8 cellular contexts compared by ENCODE assay signal in the genomic region with DNA sequence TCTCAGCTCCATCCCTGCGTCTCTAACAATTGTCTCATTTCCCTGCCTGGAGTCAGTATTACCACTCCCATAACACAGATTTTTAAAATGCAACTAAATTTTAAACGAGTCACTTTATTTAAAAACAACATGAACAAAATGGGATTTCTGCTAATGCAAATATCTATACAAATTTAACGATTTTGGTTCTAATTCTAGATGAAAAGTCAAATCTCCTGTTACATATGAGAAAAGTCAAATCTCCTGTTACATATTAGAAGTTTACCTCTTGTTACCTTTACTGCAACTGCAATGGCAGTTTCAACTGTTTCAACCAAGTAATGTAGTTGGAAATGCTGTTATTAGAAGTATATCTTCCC. TPM values are rescaled to one million over a fixed set of nuclear protein-coding genes. Genes with fewer than 3 reads are reported as not detected.
DNase-seq lines count a peak whose midpoint lies in the region; ATAC-seq and TF ChIP-seq lines count a peak whose summit lies in the region.

No MANE protein-coding gene starts in this region.

- TF ChIP-seq CTCF in left ventricle myocardium inferior (IDR thresholded peaks at IDR 0.05; ENCODE audit: borderline replicate concordance) (no peak), astrocyte of the spinal cord (IDR thresholded peaks at IDR 0.05; ENCODE audit: low read depth, low read length) (no peak), mesothelial cell of epicardium (IDR thresholded peaks at IDR 0.05; ENCODE audit: unreplicated experiment) (no peak), upper lobe of right lung (IDR thresholded peaks at IDR 0.05) (no peak)

- H3K9me3 Mint-ChIP-seq in mesothelial cell of epicardium = peaks cover 21% of the 10 kb centered on the region

- no peak for ATAC-seq in Right ventricle myocardium superior (ENCODE audit: poor library complexity)
- ATAC-seq in upper lobe of right lung = no peak
- no peak for ATAC-seq in HG03378 (IDR thresholded peaks at IDR 0.05; ENCODE audit: unreplicated experiment)
- no peak for ATAC-seq in HG03432 (IDR thresholded peaks at IDR 0.05; ENCODE audit: unreplicated experiment)

- in situ Hi-C loops in astrocyte of the spinal cord (cut with HindIII; ENCODE audit: low sequenced_read_pairs) = no loop called here

- peaks cover 13% of the 10 kb centered on the region for H3K36me3 Mint-ChIP-seq in mesothelial cell of epicardium

- H3K27me3 ChIP-seq in left ventricle myocardium inferior (ENCODE audit: low read depth) (no peaks in the 10 kb centered on the region), upper lobe of right lung (no peaks in the 10 kb centered on the region)

- H3K4me1 ChIP-seq in left ventricle myocardium inferior = peaks cover 13% of the 10 kb centered on the region
- peaks cover 5% of the 10 kb centered on the region for H3K4me1 ChIP-seq in upper lobe of right lung

- DNase-seq in left ventricle myocardium inferior (no peak), Right ventricle myocardium superior (no peak), astrocyte of the spinal cord (ENCODE audit: low read depth, low spot score) (no peak), mesothelial cell of epicardium (ENCODE audit: low spot score in 2 of 2, unreplicated experiment in 2 of 2) (no peak), upper lobe of right lung (no peak)
- DNase-seq in activated CD4-positive, CD25-positive, alpha-beta regulatory T cell (lab: John Stamatoyannopoulos, UW) = no peak

- H3K27ac Mint-ChIP-seq in mesothelial cell of epicardium = peak overlapping the region; percentile 91

- peak overlapping the region; percentile 79 for H3K4me3 Mint-ChIP-seq in mesothelial cell of epicardium

- H3K27me3 Mint-ChIP-seq in mesothelial cell of epicardium (ENCODE audit: low read depth) = peaks cover 7% of the 10 kb centered on the region

- H3K4me1 Mint-ChIP-seq in mesothelial cell of epicardium = peaks cover 13% of the 10 kb centered on the region

- H3K9me3 ChIP-seq in left ventricle myocardium inferior (replicated peaks) (peaks cover 2% of the 10 kb centered on the region), upper lobe of right lung (no peaks in the 10 kb centered on the region)

- intact Hi-C loops in left ventricle myocardium inferior (cut with micrococcal nuclease) (no loop called here), Right ventricle myocardium superior (cut with DNase I) (no loop called here), upper lobe of right lung (cut with DNase I) (no loop called here)

- H3K36me3 ChIP-seq in left ventricle myocardium inferior = no peaks in the 10 kb centered on the region
- H3K36me3 ChIP-seq in upper lobe of right lung = no peaks in the 10 kb centered on the region

- H3K27ac ChIP-seq in left ventricle myocardium inferior (replicated peaks) (peak overlapping the region; percentile 68), upper lobe of right lung (peak overlapping the region; percentile 63)

- H3K4me3 ChIP-seq in left ventricle myocardium inferior (peak overlapping the region; percentile 69), astrocyte of the spinal cord (ENCODE audit: low read depth, low read length) (peak overlapping the region; percentile 66), upper lobe of right lung (peak overlapping the region; percentile 69)

RNA-seq across cellular contexts. Expression of a gene that starts 0.6 kb away (rescaled TPM):
- total RNA-seq in left ventricle myocardium inferior (2.9 TPM), Right ventricle myocardium superior (3.1 TPM), mesothelial cell of epicardium (12.1 to 14.5 TPM (median 13.4 TPM) in 3 replicates), upper lobe of right lung (3.9 TPM)

RNA-seq across cellular contexts. Expression of a gene that starts 57.4 kb away (rescaled TPM):
- total RNA-seq in left ventricle myocardium inferior (not detected), Right ventricle myocardium superior (not detected), mesothelial cell of epicardium (not detected in 3 replicates), upper lobe of right lung (not detected)
